In genomic region chr13:25753976-25754375, GRCh38 we compare ENCODE assay signal across 1 cellular context.
TF ChIP-seq lines count a peak whose summit lies in the region.

No MANE protein-coding gene starts in this region.

TF ChIP-seq in HEK293, 187 proteins besides CTCF, POLR2A, EP300 and RAD21:
- TF ChIP-seq TRIM28 (IDR thresholded peaks at IDR 0.05; ENCODE audit: borderline replicate concordance, low read length) (0 out of 2 replicates have a peak, but pooled peaks have one; percentile 39), OSR2 (tag by site-specific recombination; IDR thresholded peaks at IDR 0.05) (peak; percentile 53), TCF7L2 (IDR thresholded peaks at IDR 0.05; ENCODE audit: borderline replicate concordance, low read depth, low read length) (peak; percentile 89), PRDM6 (tag by site-specific recombination; IDR thresholded peaks at IDR 0.05) (0 out of 2 replicates have a peak, but pooled peaks have one; percentile 18), ZNF843 (tag by site-specific recombination; IDR thresholded peaks at IDR 0.05) (peak; percentile 84), FEZF1 (tag by site-specific recombination; IDR thresholded peaks at IDR 0.05) (peak; percentile 90), ZNF513 (tag by site-specific recombination; IDR thresholded peaks at IDR 0.05) (no peak), ZNF777 (tag by site-specific recombination; IDR thresholded peaks at IDR 0.05; ENCODE audit: borderline replicate concordance) (no peak), TSHZ1 (tag by site-specific recombination; IDR thresholded peaks at IDR 0.05; ENCODE audit: borderline replicate concordance) (no peak), SP7 (tag by site-specific recombination; IDR thresholded peaks at IDR 0.05) (no peak), ZNF670 (tag by site-specific recombination; IDR thresholded peaks at IDR 0.05; ENCODE audit: low read depth) (no peak), ZNF596 (tag by site-specific recombination; IDR thresholded peaks at IDR 0.05) (no peak), ZNF239 (tag by site-specific recombination; IDR thresholded peaks at IDR 0.05) (no peak), ZNF335 (tag by site-specific recombination; conservative IDR thresholded peaks at IDR 0.05) (peak; percentile 32; the same call in 1 of the 2 replicates), ZSCAN16 (tag by site-specific recombination; IDR thresholded peaks at IDR 0.05) (no peak), ZXDB (tag by site-specific recombination; IDR thresholded peaks at IDR 0.05) (peak; percentile 64), ZSCAN18 (tag by site-specific recombination; IDR thresholded peaks at IDR 0.05) (no peak), ZNF600 (tag by site-specific recombination; IDR thresholded peaks at IDR 0.05) (0 out of 2 replicates have a peak, but pooled peaks have one; percentile 11), ZNF473 (tag by site-specific recombination; IDR thresholded peaks at IDR 0.05) (no peak), ZNF518A (tag by site-specific recombination; conservative IDR thresholded peaks at IDR 0.05; ENCODE audit: low read depth) (no peak), ZNF10 (tag by site-specific recombination; IDR thresholded peaks at IDR 0.05) (no peak), GLI2 (tag by site-specific recombination; IDR thresholded peaks at IDR 0.05; ENCODE audit: borderline replicate concordance, low read depth) (0 out of 2 replicates have a peak, but pooled peaks have one; percentile 68), ZNF623 (tag by site-specific recombination; IDR thresholded peaks at IDR 0.05) (no peak), HOXC10 (CRISPR knock-in tag; IDR thresholded peaks at IDR 0.05) (no peak), ZEB2 (tag by site-specific recombination; IDR thresholded peaks at IDR 0.05) (peak; percentile 64), GFI1B (tag by site-specific recombination; IDR thresholded peaks at IDR 0.05) (no peak)
